ENCODE assay signal across 23 cellular contexts in the genomic region with DNA sequence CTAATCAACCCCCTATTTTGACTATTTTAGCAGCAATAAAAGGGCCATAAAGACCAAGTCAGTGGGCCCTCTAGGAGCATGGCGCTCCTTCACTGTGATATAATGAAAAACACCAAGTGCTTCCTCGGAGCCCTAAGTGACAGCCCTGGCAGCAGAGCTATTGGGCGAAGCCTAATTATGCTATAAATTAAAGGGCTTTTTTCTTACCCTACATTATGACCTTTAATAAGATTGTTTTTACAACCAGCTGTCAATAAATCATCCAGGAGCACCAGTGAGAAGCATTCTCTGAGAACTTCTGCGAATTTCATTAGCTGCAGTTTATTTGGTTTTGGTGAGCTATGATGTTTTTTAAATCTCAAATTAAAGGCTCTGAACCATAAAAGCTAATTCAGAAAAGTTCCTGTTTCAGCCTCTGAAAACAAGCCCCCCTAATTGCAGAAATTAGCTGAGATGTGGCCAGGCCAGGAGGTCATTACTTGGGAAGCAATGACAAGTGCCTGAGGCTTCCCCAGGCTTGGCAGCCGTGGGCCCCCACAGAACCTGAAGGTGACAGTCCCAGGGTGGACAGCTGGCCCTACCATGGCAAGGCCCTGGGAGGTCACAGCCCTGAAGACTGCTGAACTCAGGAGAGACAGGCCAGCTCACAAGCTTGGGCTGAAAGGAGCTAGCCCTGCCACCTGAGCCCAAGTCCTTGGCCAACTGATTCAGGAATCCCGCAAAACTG. TPM values are rescaled to one million over a fixed set of nuclear protein-coding genes. Genes with fewer than 3 reads are reported as not detected.
"Had no signal": no experiment of that assay in that cellular context is flagged by ENCODE, and none has a peak within 500 bp of the region (broad histone marks: within the 10 kb centered on the region; RNA-seq: fewer than 3 reads in every experiment).

No MANE protein-coding gene starts in this region.

- H3K36me3 ChIP-seq: spleen, tibial nerve had no signal

- H3K4me3 ChIP-seq: hepatocyte, psoas muscle, spleen, tibial nerve had no signal

- H3K4me3 Mint-ChIP-seq: activated CD4-positive, alpha-beta T cell treated with anti-CD3 and anti-CD28 coated beads for 36 hours; activated CD8-positive, alpha-beta memory T cell treated with anti-CD3 and anti-CD28 coated beads, Interleukin-2, amount 10 ng/mL, durations not matched to agents 7 days and 5 days; activated CD8-positive, alpha-beta T cell treated with anti-CD3 and anti-CD28 coated beads, Interleukin-2, amount 10 ng/mL, durations not matched to agents 7 days and 5 days; central memory CD8-positive, alpha-beta T cell; dendritic cell treated with granulocyte-macrophage colony-stimulating factor and Interleukin-4, amounts not matched to agents 40 ng/mL and 50 ng/mL, for 4 days; natural killer cell treated with Interleukin-12 subunit alpha and Interleukin-12 subunit beta and Interleukin-15 and Interleukin-18, amount 100 ng/mL, for 72 hours; T-cell had no signal

- H3K9me3 Mint-ChIP-seq: central memory CD8-positive, alpha-beta T cell; dendritic cell treated with granulocyte-macrophage colony-stimulating factor and Interleukin-4, amounts not matched to agents 40 ng/mL and 50 ng/mL, for 4 days; natural killer cell treated with Interleukin-12 subunit alpha and Interleukin-12 subunit beta and Interleukin-15 and Interleukin-18, amount 100 ng/mL, for 72 hours; T-cell had no signal

- H3K9ac ChIP-seq: parathyroid adenoma had no signal

- H3K4me2 ChIP-seq: hepatocyte had no signal

- H3K27ac ChIP-seq: hepatocyte, parathyroid adenoma, psoas muscle, spleen, tibial nerve had no signal

- DNase-seq: activated CD4-positive, alpha-beta T cell treated with anti-CD3 and anti-CD28 coated beads for 36 hours; activated CD4-positive, CD25-positive, alpha-beta regulatory T cell; activated CD8-positive, alpha-beta memory T cell treated with anti-CD3 and anti-CD28 coated beads, Interleukin-2, amount 10 ng/mL, durations not matched to agents 7 days and 5 days; activated CD8-positive, alpha-beta T cell treated with anti-CD3 and anti-CD28 coated beads, Interleukin-2, amount 10 ng/mL, durations not matched to agents 7 days and 5 days; activated naive CD4-positive, alpha-beta T cell; activated T-cell treated with anti-CD3 and anti-CD28 coated beads, Interleukin-2, amount 50 U/mL, for 48 hours; anterior cingulate cortex; left cardiac atrium; nucleus accumbens; psoas muscle; spleen; stimulated activated CD4-positive, alpha-beta T cell treated with anti-CD3 and anti-CD28 coated beads, Interleukin-2, amount 100 ng/mL, for 48 hours; stimulated activated naive CD4-positive, alpha-beta T cell treated with Interleukin-2 at 50 U/mL for 16 hours; T-cell had no signal

- H3K27me3 ChIP-seq: hepatocyte, tibial nerve had no signal

- H3K36me3 Mint-ChIP-seq: activated CD8-positive, alpha-beta memory T cell treated with anti-CD3 and anti-CD28 coated beads, Interleukin-2, amount 10 ng/mL, durations not matched to agents 7 days and 5 days; activated naive CD4-positive, alpha-beta T cell treated with anti-CD3 and anti-CD28 coated beads, Interleukin-2, amount 50 U/mL, for 72 hours; natural killer cell treated with Interleukin-12 subunit alpha and Interleukin-12 subunit beta and Interleukin-15 and Interleukin-18, amount 100 ng/mL, for 72 hours; T-cell had no signal

- H3K27ac Mint-ChIP-seq: activated CD4-positive, alpha-beta T cell treated with anti-CD3 and anti-CD28 coated beads for 36 hours; activated CD8-positive, alpha-beta memory T cell treated with anti-CD3 and anti-CD28 coated beads, Interleukin-2, amount 10 ng/mL, durations not matched to agents 7 days and 5 days; activated CD8-positive, alpha-beta T cell treated with anti-CD3 and anti-CD28 coated beads, Interleukin-2, amount 10 ng/mL, durations not matched to agents 7 days and 5 days; activated naive CD4-positive, alpha-beta T cell treated with anti-CD3 and anti-CD28 coated beads, Interleukin-2, amount 50 U/mL, for 72 hours; dendritic cell treated with granulocyte-macrophage colony-stimulating factor and Interleukin-4, amounts not matched to agents 40 ng/mL and 50 ng/mL, for 4 days; natural killer cell treated with Interleukin-12 subunit alpha and Interleukin-12 subunit beta and Interleukin-15 and Interleukin-18, amount 100 ng/mL, for 72 hours; T-cell had no signal

- H3K4me1 ChIP-seq: parathyroid adenoma had no signal

- ATAC-seq: activated CD8-positive, alpha-beta memory T cell treated with anti-CD3 and anti-CD28 coated beads, Interleukin-2, amount 10 ng/mL, durations not matched to agents 7 days and 5 days; activated CD8-positive, alpha-beta T cell treated with anti-CD3 and anti-CD28 coated beads, Interleukin-2, amount 10 ng/mL, durations not matched to agents 7 days and 5 days; left cardiac atrium; psoas muscle; T-cell had no signal

- H3K4me1 Mint-ChIP-seq: activated CD4-positive, alpha-beta T cell treated with anti-CD3 and anti-CD28 coated beads for 36 hours; activated CD8-positive, alpha-beta memory T cell treated with anti-CD3 and anti-CD28 coated beads, Interleukin-2, amount 10 ng/mL, durations not matched to agents 7 days and 5 days; T-cell had no signal

- H3K9me3 ChIP-seq: psoas muscle, spleen, tibial nerve had no signal

- H2AFZ ChIP-seq: hepatocyte, parathyroid adenoma had no signal

RNA-seq across cellular contexts. Expression of gene PKDCC, which starts 54.6 kb away (rescaled TPM):
- total RNA-seq: activated CD4-positive, alpha-beta T cell treated with anti-CD3 and anti-CD28 coated beads for 36 hours; activated CD8-positive, alpha-beta memory T cell treated with anti-CD3 and anti-CD28 coated beads, Interleukin-2, amount 10 ng/mL, durations not matched to agents 7 days and 5 days; activated CD8-positive, alpha-beta T cell treated with anti-CD3 and anti-CD28 coated beads, Interleukin-2, amount 10 ng/mL, durations not matched to agents 7 days and 5 days; activated naive CD4-positive, alpha-beta T cell treated with anti-CD3 and anti-CD28 coated beads, Interleukin-2, amount 50 U/mL, for 72 hours; mononuclear cell; natural killer cell treated with Interleukin-12 subunit alpha and Interleukin-12 subunit beta and Interleukin-15 and Interleukin-18, amount 100 ng/mL, for 72 hours had no signal
- polyA plus RNA-seq: keratinocyte had no signal
